Comparison of ENCODE assay signal across 1 cellular context in genomic region chr11:111064118-111064517, GRCh38.
TF ChIP-seq lines count a peak whose summit lies in the region.

No MANE protein-coding gene starts in this region.

TF ChIP-seq in H1, 55 proteins besides CTCF, POLR2A, EP300 and RAD21:
- no peak for TF ChIP-seq E2F6 (IDR thresholded peaks at IDR 0.05)
- no peak for TF ChIP-seq RXRA (IDR thresholded peaks at IDR 0.05; ENCODE audit: insufficient read depth, low read depth, low read length)
- TF ChIP-seq CREB1 (IDR thresholded peaks at IDR 0.05): no peak
- no peak for TF ChIP-seq TEAD4 (IDR thresholded peaks at IDR 0.05; ENCODE audit: low read depth, low read length)
- no peak for TF ChIP-seq FOSL1 (IDR thresholded peaks at IDR 0.05; ENCODE audit: insufficient read depth, low read depth, low read length)
- no peak for TF ChIP-seq POU5F1 (IDR thresholded peaks at IDR 0.05; ENCODE audit: low read depth, low read length)
- TF ChIP-seq PHF8 (conservative IDR thresholded peaks at IDR 0.05; ENCODE audit: low read depth, low read length): no peak
- TF ChIP-seq JUN (IDR thresholded peaks at IDR 0.05; ENCODE audit: low read depth, low read length): no peak
- no peak for TF ChIP-seq SAP30 (IDR thresholded peaks at IDR 0.05; ENCODE audit: insufficient read depth, insufficient replicate concordance, low read length)
- TF ChIP-seq CTBP2 (IDR thresholded peaks at IDR 0.05; ENCODE audit: borderline replicate concordance, insufficient read depth, insufficient read length, low read length): no peak
- TF ChIP-seq BRCA1 (IDR thresholded peaks at IDR 0.05; ENCODE audit: low read depth, low read length): no peak
- no peak for TF ChIP-seq JUND (IDR thresholded peaks at IDR 0.05; ENCODE audit: low read length)
- no peak for TF ChIP-seq MAX (IDR thresholded peaks at IDR 0.05)
